Comparison of ENCODE assay signal across 25 cellular contexts in genomic region chr15:97210277-97210676, GRCh38.
"Had no signal": no experiment of that assay in that cellular context is flagged by ENCODE, and none has a peak within 500 bp of the region (broad histone marks: within the 10 kb centered on the region; RNA-seq: fewer than 3 reads in every experiment).

No MANE protein-coding gene starts in this region.

- H3K27me3 ChIP-seq: left lung, spleen, tibial artery, upper lobe of right lung had no signal

- DNase-seq: hippocampal formation; left colon; left lung; lower lobe of right lung; mammary epithelial cell; mesenchymal stem cell; naive thymus-derived CD8-positive, alpha-beta T cell; nucleus accumbens; pancreas; posterior cingulate gyrus; retina; right cardiac atrium; spleen; stimulated activated CD4-positive, alpha-beta T cell treated with anti-CD3 and anti-CD28 coated beads, Interleukin-4, amount 100 ng/mL, for 24 hours; stimulated activated naive CD4-positive, alpha-beta T cell; tibial artery; upper lobe of right lung had no signal

- H3K36me3 ChIP-seq: left lung, lower lobe of right lung, pancreas, prostate gland, spleen, suprapubic skin, thoracic aorta, tibial artery, upper lobe of right lung had no signal

- ATAC-seq: left colon; left lung; lower lobe of right lung; naive thymus-derived CD8-positive, alpha-beta T cell; pancreas; right cardiac atrium; sciatic nerve; stimulated activated effector memory CD8-positive, alpha-beta T cell treated with anti-CD3 and anti-CD28 coated beads, Interleukin-12 subunit alpha, Interleukin-12 subunit beta, amount 100 ng/mL, for 72 hours; upper lobe of right lung had no signal

- H3K9me3 ChIP-seq: left lung, lower lobe of right lung, pancreas, prostate gland, suprapubic skin, thoracic aorta, tibial artery, upper lobe of right lung had no signal

- FAIRE-seq: keratinocyte, pancreas, urothelium cell line had no signal

- H3K27ac ChIP-seq: left lung, lower lobe of right lung, pancreas, prostate gland, skin epidermis, spleen, suprapubic skin, thoracic aorta, tibial artery, upper lobe of right lung had no signal

- H3K4me3 ChIP-seq: left lung, lower lobe of right lung, pancreas, prostate gland, skin epidermis, spleen, suprapubic skin, thoracic aorta, tibial artery, upper lobe of right lung had no signal

- H3K4me1 ChIP-seq: left lung, lower lobe of right lung, pancreas, prostate gland, spleen, suprapubic skin, tibial artery, upper lobe of right lung had no signal
